In the genomic region with DNA sequence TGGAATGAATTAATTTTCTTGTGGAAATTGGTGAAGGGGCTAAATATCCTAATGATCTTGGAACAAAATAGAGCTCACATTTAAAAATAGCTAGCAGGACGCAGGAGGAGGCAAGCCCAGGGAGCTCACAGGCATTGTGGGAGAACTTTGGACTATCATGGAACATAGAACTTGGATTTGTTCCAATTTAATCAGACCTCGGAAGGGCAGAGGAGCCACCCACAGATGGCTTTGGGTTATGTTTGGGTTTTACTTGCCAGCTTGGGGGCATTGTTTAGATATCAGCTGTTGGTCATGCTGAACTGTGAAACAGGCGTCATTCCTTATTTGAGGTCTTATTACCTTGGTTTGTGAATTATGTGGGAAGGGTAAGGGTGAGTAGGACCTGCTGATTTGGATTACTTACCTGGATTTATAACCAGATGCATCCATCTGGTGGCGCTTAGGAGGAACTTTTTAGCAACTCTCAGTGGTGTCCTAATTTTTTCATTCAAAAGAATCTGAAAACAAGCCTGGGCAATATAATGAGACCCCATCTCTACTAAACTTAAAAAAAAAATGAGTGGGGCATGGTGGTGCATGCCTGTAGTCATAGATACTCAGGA, we compare ENCODE assay signal across 1 cellular context.
TF ChIP-seq lines count a peak whose summit lies in the region.

No MANE protein-coding gene starts in this region.

TF ChIP-seq in GM23338, 12 proteins besides CTCF, POLR2A, EP300 and RAD21:
- no peak for TF ChIP-seq ZNF331 (CRISPR knock-in tag; IDR thresholded peaks at IDR 0.05; ENCODE audit: low read depth)
- TF ChIP-seq, protein P1, sequence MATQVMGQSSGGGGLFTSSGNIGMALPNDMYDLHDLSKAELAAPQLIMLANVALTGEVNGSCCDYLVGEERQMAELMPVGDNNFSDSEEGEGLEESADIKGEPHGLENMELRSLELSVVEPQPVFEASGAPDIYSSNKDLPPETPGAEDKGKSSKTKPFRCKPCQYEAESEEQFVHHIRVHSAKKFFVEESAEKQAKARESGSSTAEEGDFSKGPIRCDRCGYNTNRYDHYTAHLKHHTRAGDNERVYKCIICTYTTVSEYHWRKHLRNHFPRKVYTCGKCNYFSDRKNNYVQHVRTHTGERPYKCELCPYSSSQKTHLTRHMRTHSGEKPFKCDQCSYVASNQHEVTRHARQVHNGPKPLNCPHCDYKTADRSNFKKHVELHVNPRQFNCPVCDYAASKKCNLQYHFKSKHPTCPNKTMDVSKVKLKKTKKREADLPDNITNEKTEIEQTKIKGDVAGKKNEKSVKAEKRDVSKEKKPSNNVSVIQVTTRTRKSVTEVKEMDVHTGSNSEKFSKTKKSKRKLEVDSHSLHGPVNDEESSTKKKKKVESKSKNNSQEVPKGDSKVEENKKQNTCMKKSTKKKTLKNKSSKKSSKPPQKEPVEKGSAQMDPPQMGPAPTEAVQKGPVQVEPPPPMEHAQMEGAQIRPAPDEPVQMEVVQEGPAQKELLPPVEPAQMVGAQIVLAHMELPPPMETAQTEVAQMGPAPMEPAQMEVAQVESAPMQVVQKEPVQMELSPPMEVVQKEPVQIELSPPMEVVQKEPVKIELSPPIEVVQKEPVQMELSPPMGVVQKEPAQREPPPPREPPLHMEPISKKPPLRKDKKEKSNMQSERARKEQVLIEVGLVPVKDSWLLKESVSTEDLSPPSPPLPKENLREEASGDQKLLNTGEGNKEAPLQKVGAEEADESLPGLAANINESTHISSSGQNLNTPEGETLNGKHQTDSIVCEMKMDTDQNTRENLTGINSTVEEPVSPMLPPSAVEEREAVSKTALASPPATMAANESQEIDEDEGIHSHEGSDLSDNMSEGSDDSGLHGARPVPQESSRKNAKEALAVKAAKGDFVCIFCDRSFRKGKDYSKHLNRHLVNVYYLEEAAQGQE (IDR thresholded peaks at IDR 0.05; ENCODE audit: unreplicated experiment): no peak
- TF ChIP-seq ZNF114 (CRISPR knock-in tag; IDR thresholded peaks at IDR 0.05): no peak
- TF ChIP-seq EZH2 (IDR thresholded peaks at IDR 0.05; ENCODE audit: low read depth, unreplicated experiment): no peak
- TF ChIP-seq POLR2AphosphoS5 (IDR thresholded peaks at IDR 0.05; ENCODE audit: low read depth): no peak
- TF ChIP-seq, protein P2, sequence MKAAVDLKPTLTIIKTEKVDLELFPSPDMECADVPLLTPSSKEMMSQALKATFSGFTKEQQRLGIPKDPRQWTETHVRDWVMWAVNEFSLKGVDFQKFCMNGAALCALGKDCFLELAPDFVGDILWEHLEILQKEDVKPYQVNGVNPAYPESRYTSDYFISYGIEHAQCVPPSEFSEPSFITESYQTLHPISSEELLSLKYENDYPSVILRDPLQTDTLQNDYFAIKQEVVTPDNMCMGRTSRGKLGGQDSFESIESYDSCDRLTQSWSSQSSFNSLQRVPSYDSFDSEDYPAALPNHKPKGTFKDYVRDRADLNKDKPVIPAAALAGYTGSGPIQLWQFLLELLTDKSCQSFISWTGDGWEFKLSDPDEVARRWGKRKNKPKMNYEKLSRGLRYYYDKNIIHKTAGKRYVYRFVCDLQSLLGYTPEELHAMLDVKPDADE (IDR thresholded peaks at IDR 0.05): no peak
- TF ChIP-seq, protein P3, sequence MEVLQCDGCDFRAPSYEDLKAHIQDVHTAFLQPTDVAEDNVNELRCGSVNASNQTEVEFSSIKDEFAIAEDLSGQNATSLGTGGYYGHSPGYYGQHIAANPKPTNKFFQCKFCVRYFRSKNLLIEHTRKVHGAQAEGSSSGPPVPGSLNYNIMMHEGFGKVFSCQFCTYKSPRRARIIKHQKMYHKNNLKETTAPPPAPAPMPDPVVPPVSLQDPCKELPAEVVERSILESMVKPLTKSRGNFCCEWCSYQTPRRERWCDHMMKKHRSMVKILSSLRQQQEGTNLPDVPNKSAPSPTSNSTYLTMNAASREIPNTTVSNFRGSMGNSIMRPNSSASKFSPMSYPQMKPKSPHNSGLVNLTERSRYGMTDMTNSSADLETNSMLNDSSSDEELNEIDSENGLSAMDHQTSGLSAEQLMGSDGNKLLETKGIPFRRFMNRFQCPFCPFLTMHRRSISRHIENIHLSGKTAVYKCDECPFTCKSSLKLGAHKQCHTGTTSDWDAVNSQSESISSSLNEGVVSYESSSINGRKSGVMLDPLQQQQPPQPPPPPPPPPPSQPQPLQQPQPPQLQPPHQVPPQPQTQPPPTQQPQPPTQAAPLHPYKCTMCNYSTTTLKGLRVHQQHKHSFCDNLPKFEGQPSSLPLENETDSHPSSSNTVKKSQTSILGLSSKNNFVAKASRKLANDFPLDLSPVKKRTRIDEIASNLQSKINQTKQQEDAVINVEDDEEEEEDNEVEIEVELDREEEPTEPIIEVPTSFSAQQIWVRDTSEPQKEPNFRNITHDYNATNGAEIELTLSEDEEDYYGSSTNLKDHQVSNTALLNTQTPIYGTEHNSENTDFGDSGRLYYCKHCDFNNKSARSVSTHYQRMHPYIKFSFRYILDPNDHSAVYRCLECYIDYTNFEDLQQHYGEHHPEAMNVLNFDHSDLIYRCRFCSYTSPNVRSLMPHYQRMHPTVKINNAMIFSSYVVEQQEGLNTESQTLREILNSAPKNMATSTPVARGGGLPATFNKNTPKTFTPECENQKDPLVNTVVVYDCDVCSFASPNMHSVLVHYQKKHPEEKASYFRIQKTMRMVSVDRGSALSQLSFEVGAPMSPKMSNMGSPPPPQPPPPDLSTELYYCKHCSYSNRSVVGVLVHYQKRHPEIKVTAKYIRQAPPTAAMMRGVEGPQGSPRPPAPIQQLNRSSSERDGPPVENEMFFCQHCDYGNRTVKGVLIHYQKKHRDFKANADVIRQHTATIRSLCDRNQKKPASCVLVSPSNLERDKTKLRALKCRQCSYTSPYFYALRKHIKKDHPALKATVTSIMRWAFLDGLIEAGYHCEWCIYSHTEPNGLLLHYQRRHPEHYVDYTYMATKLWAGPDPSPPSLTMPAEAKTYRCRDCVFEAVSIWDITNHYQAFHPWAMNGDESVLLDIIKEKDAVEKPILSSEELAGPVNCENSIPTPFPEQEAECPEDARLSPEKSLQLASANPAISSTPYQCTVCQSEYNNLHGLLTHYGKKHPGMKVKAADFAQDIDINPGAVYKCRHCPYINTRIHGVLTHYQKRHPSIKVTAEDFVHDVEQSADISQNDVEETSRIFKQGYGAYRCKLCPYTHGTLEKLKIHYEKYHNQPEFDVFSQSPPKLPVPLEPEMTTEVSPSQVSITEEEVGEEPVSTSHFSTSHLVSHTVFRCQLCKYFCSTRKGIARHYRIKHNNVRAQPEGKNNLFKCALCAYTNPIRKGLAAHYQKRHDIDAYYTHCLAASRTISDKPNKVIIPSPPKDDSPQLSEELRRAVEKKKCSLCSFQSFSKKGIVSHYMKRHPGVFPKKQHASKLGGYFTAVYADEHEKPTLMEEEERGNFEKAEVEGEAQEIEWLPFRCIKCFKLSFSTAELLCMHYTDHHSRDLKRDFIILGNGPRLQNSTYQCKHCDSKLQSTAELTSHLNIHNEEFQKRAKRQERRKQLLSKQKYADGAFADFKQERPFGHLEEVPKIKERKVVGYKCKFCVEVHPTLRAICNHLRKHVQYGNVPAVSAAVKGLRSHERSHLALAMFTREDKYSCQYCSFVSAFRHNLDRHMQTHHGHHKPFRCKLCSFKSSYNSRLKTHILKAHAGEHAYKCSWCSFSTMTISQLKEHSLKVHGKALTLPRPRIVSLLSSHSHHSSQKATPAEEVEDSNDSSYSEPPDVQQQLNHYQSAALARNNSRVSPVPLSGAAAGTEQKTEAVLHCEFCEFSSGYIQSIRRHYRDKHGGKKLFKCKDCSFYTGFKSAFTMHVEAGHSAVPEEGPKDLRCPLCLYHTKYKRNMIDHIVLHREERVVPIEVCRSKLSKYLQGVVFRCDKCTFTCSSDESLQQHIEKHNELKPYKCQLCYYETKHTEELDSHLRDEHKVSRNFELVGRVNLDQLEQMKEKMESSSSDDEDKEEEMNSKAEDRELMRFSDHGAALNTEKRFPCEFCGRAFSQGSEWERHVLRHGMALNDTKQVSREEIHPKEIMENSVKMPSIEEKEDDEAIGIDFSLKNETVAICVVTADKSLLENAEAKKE (CRISPR knock-in tag; IDR thresholded peaks at IDR 0.05): no peak
